ENCODE assay signal across 30 cellular contexts in genomic region chr11:64714664-64715063, GRCh38. TPM values are rescaled to one million over a fixed set of nuclear protein-coding genes. Genes with fewer than 3 reads are reported as not detected.
DNase-seq lines count a peak whose midpoint lies in the region; ATAC-seq and TF ChIP-seq lines count a peak whose summit lies in the region.
"Had no signal": no experiment of that assay in that cellular context is flagged by ENCODE, and none has a peak within 500 bp of the region (broad histone marks: within the 10 kb centered on the region; RNA-seq: fewer than 3 reads in every experiment).

No MANE protein-coding gene starts in this region.

- H3K79me1 ChIP-seq in neuronal stem cell (ENCODE audit: low read depth, low read length): no peaks in the 10 kb centered on the region

- H3K27ac Mint-ChIP-seq in Caco-2 (ENCODE audit: unreplicated experiment) (no peak overlapping the region), memory B cell (peak overlapping the region; percentile 18), CD14-positive monocyte (peak overlapping the region in 1 of 7 donors; percentile 47)
- H3K27ac Mint-ChIP-seq: activated CD4-positive, alpha-beta T cell treated with anti-CD3 and anti-CD28 coated beads, Interleukin-2, amount 10 ng/mL, durations not matched to agents 24 days and 14 days; mesothelial cell of epicardium; stimulated activated naive CD8-positive, alpha-beta T cell treated with anti-CD3 and anti-CD28 coated beads, Interleukin-15, Interleukin-2, amounts not matched to agents 100 ng/mL and 50 ng/mL, for 24 hours had no signal

- no peak overlapping the region for H4K8ac ChIP-seq in neuronal stem cell (ENCODE audit: low read depth, low read length)

- no peak for ATAC-seq in memory B cell (ENCODE audit: low read depth)
- ATAC-seq: foreskin keratinocyte, heart right ventricle, right cardiac atrium had no signal

- H3K27ac ChIP-seq in OCI-LY3 (ENCODE audit: low read length) (peak overlapping the region; percentile 36), neuronal stem cell (replicated peaks; ENCODE audit: low read length) (no peak overlapping the region)
- H3K27ac ChIP-seq: adrenal gland, brain microvascular endothelial cell, esophagus squamous epithelium, foreskin keratinocyte, heart right ventricle, uterus, WERI-Rb-1 had no signal

- H3K9me3 Mint-ChIP-seq in Caco-2 (ENCODE audit: unreplicated experiment) (no peaks in the 10 kb centered on the region), memory B cell (no peaks in the 10 kb centered on the region), CD14-positive monocyte (peaks cover 0 to 17% (median 11%) of the 10 kb centered on the region in 7 donors)
- H3K9me3 Mint-ChIP-seq: activated CD4-positive, alpha-beta T cell treated with anti-CD3 and anti-CD28 coated beads, Interleukin-2, amount 10 ng/mL, durations not matched to agents 24 days and 14 days; mesothelial cell of epicardium; stimulated activated naive CD8-positive, alpha-beta T cell treated with anti-CD3 and anti-CD28 coated beads, Interleukin-15, Interleukin-2, amounts not matched to agents 100 ng/mL and 50 ng/mL, for 24 hours had no signal

- no peaks in the 10 kb centered on the region for H3K36me3 ChIP-seq in Caco-2 (ENCODE audit: control insufficient read depth, insufficient read depth, low read length)
- H3K36me3 ChIP-seq in OCI-LY3 (replicated peaks; ENCODE audit: low read depth, low read length): no peaks in the 10 kb centered on the region
- no peaks in the 10 kb centered on the region for H3K36me3 ChIP-seq in neuronal stem cell (replicated peaks in 1 of 2; ENCODE audit: control insufficient read depth in 2 of 2, insufficient read depth in 2 of 2, low read length in 2 of 2)
- H3K36me3 ChIP-seq: adrenal gland, BE2C, brain microvascular endothelial cell, esophagus squamous epithelium, heart right ventricle, uterus, WERI-Rb-1 had no signal

- H3K9ac ChIP-seq in OCI-LY3 (ENCODE audit: low read length) (peak overlapping the region; percentile 29; the same call in 1 of the 2 replicates), neuronal stem cell (ENCODE audit: low read depth, low read length, poor library complexity) (peak overlapping the region; percentile 22)

- H2AFZ ChIP-seq in OCI-LY3 (ENCODE audit: low read depth, low read length) (no peak overlapping the region), neuronal stem cell (ENCODE audit: low read length) (no peak overlapping the region)

- BruUV-seq in Caco-2 (replicated peaks; lab: Mats Ljungman, UMichigan): no TSS peak

- no peak overlapping the region for H2BK5ac ChIP-seq in neuronal stem cell (ENCODE audit: low read length)

- no peak overlapping the region for H3K4ac ChIP-seq in neuronal stem cell (ENCODE audit: low read length)

- WGBS in neuronal stem cell (ENCODE audit: extremely low coverage in 2 of 2, insufficient read length in 2 of 2, insufficient replicate concordance in 1 of 2), 2 donors: no CpG with 5 or more reads among the region's 5 CpGs

- no peaks in the 10 kb centered on the region for H4K20me1 ChIP-seq in OCI-LY3 (ENCODE audit: insufficient read depth, low read length)

- H3K4me1 ChIP-seq in Caco-2 (no peaks in the 10 kb centered on the region), OCI-LY3 (ENCODE audit: low read length) (peaks cover 58% of the 10 kb centered on the region), neuronal stem cell (ENCODE audit: control insufficient read depth in 2 of 2, insufficient read depth in 1 of 2, low read depth in 1 of 2, low read length in 2 of 2) (peaks cover 21 to 31% of the 10 kb centered on the region in 2 donors)
- H3K4me1 ChIP-seq: adrenal gland, BE2C, foreskin keratinocyte had no signal

- H3K36me3 Mint-ChIP-seq in Caco-2 (ENCODE audit: insufficient read depth, unreplicated experiment) (no peaks in the 10 kb centered on the region), memory B cell (peaks cover 2% of the 10 kb centered on the region), CD14-positive monocyte (peaks cover 6 to 14% of the 10 kb centered on the region in 2 donors)
- H3K36me3 Mint-ChIP-seq: mesothelial cell of epicardium had no signal

- H3K4me1 Mint-ChIP-seq in Caco-2 (ENCODE audit: low read depth, unreplicated experiment) (no peaks in the 10 kb centered on the region), memory B cell (peaks cover 24% of the 10 kb centered on the region), CD14-positive monocyte (peaks cover 21% of the 10 kb centered on the region)

- H3K4me2 ChIP-seq in OCI-LY3 (ENCODE audit: low read length): peak overlapping the region; percentile 78
- no peak overlapping the region for H3K4me2 ChIP-seq in neuronal stem cell (ENCODE audit: insufficient read depth, low read length, poor library complexity, severe bottlenecking)
- H3K4me2 ChIP-seq: smooth muscle cell had no signal

- CTCF ChIA-PET in Caco-2 (lab: Charles Lee): no interaction called here

- POLR2A ChIA-PET in Caco-2 (lab: Charles Lee): interaction anchor here (0.5 kb wide), 1 partner anchor 547 kb away, joined by 3 read pairs; the partner anchor contains the start of gene POLA2

- H3K9me3 ChIP-seq in Caco-2: no peaks in the 10 kb centered on the region
- H3K9me3 ChIP-seq in OCI-LY3 (ENCODE audit: insufficient read depth, low read length): no peaks in the 10 kb centered on the region
- H3K9me3 ChIP-seq in neuronal stem cell (replicated peaks in 1 of 2; ENCODE audit: control insufficient read depth in 2 of 2, insufficient read depth in 1 of 2, low read depth in 1 of 2, low read length in 2 of 2): peaks cover 0 to 2% of the 10 kb centered on the region in 2 donors
- H3K9me3 ChIP-seq: adrenal gland, BE2C, esophagus squamous epithelium, heart right ventricle, uterus had no signal

- H2BK15ac ChIP-seq in neuronal stem cell (ENCODE audit: low read length): no peak overlapping the region

- no peaks in the 10 kb centered on the region for H3K79me2 ChIP-seq in OCI-LY3 (ENCODE audit: low read length)

- H3K23ac ChIP-seq in neuronal stem cell (ENCODE audit: low read depth, low read length, poor library complexity): no peak overlapping the region

- no peak overlapping the region for H3K14ac ChIP-seq in neuronal stem cell (ENCODE audit: low read length)

- no peak for DNase-seq in Caco-2
- DNase-seq in memory B cell (ENCODE audit: low spot score in 2 of 2): no peak
- no peak for DNase-seq in neuronal stem cell (ENCODE audit: low spot score)
- no peak for DNase-seq in CD14-positive monocyte (ENCODE audit: low spot score)
- DNase-seq in NCI-H2171 (lab: John Stamatoyannopoulos, UW): no peak
- DNase-seq in amygdala (lab: John Stamatoyannopoulos, UW): no peak
- DNase-seq: ACHN; activated CD4-positive, alpha-beta T cell treated with anti-CD3 and anti-CD28 coated beads, Interleukin-2, amount 10 ng/mL, durations not matched to agents 24 days and 14 days; activated CD8-positive, alpha-beta memory T cell treated with anti-CD3 and anti-CD28 coated beads for 24 hours; adrenal gland; BE2C; brain microvascular endothelial cell; COR-L47; esophagus squamous epithelium; foreskin keratinocyte; heart right ventricle; NCI-H1048; NCI-H446; NCI-H82; SIG-M5; T1000; uterus; WERI-Rb-1 had no signal

- no peak overlapping the region for H3K4me3 ChIP-seq in Caco-2 (ENCODE audit: low read depth, low read length)
- peak overlapping the region; percentile 62 for H3K4me3 ChIP-seq in OCI-LY3 (ENCODE audit: low read length)
- no peak overlapping the region for H3K4me3 ChIP-seq in neuronal stem cell (ENCODE audit: low read length in 2 of 2)
- H3K4me3 ChIP-seq: adrenal gland, esophagus squamous epithelium, heart right ventricle, smooth muscle cell, uterus had no signal

- no peak overlapping the region for H2BK12ac ChIP-seq in neuronal stem cell (ENCODE audit: low read length)

- H3K27me3 Mint-ChIP-seq in Caco-2 (ENCODE audit: insufficient read depth, unreplicated experiment) (peaks cover 21% of the 10 kb centered on the region), memory B cell (peaks cover 56% of the 10 kb centered on the region), CD14-positive monocyte (ENCODE audit: low read depth in 3 of 3) (peaks cover 74 to 86% (median 75%) of the 10 kb centered on the region in 3 donors)

- no peak overlapping the region for H2BK120ac ChIP-seq in neuronal stem cell (ENCODE audit: low read depth, low read length)

- H3K18ac ChIP-seq in neuronal stem cell (ENCODE audit: low read length): no peak overlapping the region

- TF ChIP-seq CTCF in Caco-2 (IDR thresholded peaks at IDR 0.05; ENCODE audit: insufficient read depth in 1 of 2, low read depth in 1 of 2, low read length in 1 of 2, severe bottlenecking in 1 of 2, unreplicated experiment in 1 of 2): no peak
- TF ChIP-seq CTCF in OCI-LY3 (IDR thresholded peaks at IDR 0.05; ENCODE audit: low read depth, low read length): no peak
- TF ChIP-seq CTCF in CD14-positive monocyte (IDR thresholded peaks at IDR 0.05): no peak

- H3K4me3 Mint-ChIP-seq in Caco-2 (ENCODE audit: unreplicated experiment) (peak overlapping the region; percentile 58), memory B cell (peak overlapping the region; percentile 55), CD14-positive monocyte (peak overlapping the region in 1 of 2 donors; percentile 76)
- H3K4me3 Mint-ChIP-seq: activated CD4-positive, alpha-beta T cell treated with anti-CD3 and anti-CD28 coated beads, Interleukin-2, amount 10 ng/mL, durations not matched to agents 24 days and 14 days; mesothelial cell of epicardium had no signal

- no peak overlapping the region for H2AK5ac ChIP-seq in neuronal stem cell (ENCODE audit: low read depth, low read length)

- no peak overlapping the region for H4K91ac ChIP-seq in neuronal stem cell (ENCODE audit: low read depth, low read length, poor library complexity)

- intact Hi-C loops in Caco-2 (cut with micrococcal nuclease; ENCODE audit: unreplicated experiment): no loop called here
- intact Hi-C loops in CD14-positive monocyte (cut with micrococcal nuclease): no loop called here

- H3K27me3 ChIP-seq in Caco-2 (replicated peaks; ENCODE audit: control insufficient read depth, insufficient read depth, low read length) (peaks cover 9% of the 10 kb centered on the region), OCI-LY3 (ENCODE audit: low read depth, low read length) (no peaks in the 10 kb centered on the region), neuronal stem cell (ENCODE audit: control insufficient read depth in 3 of 3, insufficient read depth in 3 of 3, low read depth in 1 of 3, low read length in 3 of 3) (peaks cover 19 to 58% (median 19%) of the 10 kb centered on the region in 3 experiments)
- H3K27me3 ChIP-seq: BE2C had no signal

RNA-seq across cellular contexts. Expression of gene NRXN2, which starts 8.3 kb away (rescaled TPM):
- 6.5 and 7.6 TPM in 2 replicates for total RNA-seq in Caco-2 (2022)
- polyA plus RNA-seq in neuronal stem cell (2013, experiment 1 of 2): 33.3 TPM
- polyA plus RNA-seq in neuronal stem cell (2013, experiment 2 of 2): 33.6 TPM
- polyA plus RNA-seq in CD14-positive monocyte: not detected
- total RNA-seq: foreskin keratinocyte, HT-29 had no signal
- polyA plus RNA-seq: foreskin keratinocyte, keratinocyte had no signal

RNA-seq across cellular contexts. Expression of gene RASGRP2, which starts 29.3 kb away (rescaled TPM):
- 4.0 and 4.1 TPM in 2 replicates for total RNA-seq in Caco-2 (2022)
- 1.3 TPM for polyA plus RNA-seq in neuronal stem cell (2013, experiment 1 of 2)
- 1.4 TPM for polyA plus RNA-seq in neuronal stem cell (2013, experiment 2 of 2)
- polyA plus RNA-seq in CD14-positive monocyte: 10 to 100 TPM; 67.6 to 68.8 TPM
- total RNA-seq: HT-29 had no signal

RNA-seq across cellular contexts. Expression of gene PYGM, which starts 45.1 kb away (rescaled TPM):
- total RNA-seq in Caco-2 (2022): 0.51 and 1.4 TPM in 2 replicates
- polyA plus RNA-seq in neuronal stem cell (2013, experiment 1 of 2): 1.3 TPM
- 1.3 TPM for polyA plus RNA-seq in neuronal stem cell (2013, experiment 2 of 2)
- under 1 TPM in 1 of 2 donors, not detected in 1; 0.05 TPM for polyA plus RNA-seq in CD14-positive monocyte
